ENCODE assay signal across 11 cellular contexts in genomic region chr2:598043-598802, GRCh38.
"Had no signal": no experiment of that assay in that cellular context is flagged by ENCODE, and none has a peak within 500 bp of the region (broad histone marks: within the 10 kb centered on the region; RNA-seq: fewer than 3 reads in every experiment).

No MANE protein-coding gene starts in this region.

- ATAC-seq: activated CD8-positive, alpha-beta T cell treated with anti-CD3 and anti-CD28 coated beads for 36 hours; effector memory CD8-positive, alpha-beta T cell had no signal

- H3K4me1 ChIP-seq: tibial nerve, vagina had no signal

- H3K9me3 ChIP-seq: tibial nerve, vagina had no signal

- H3K27ac ChIP-seq: epithelial cell of prostate, skin epidermis, tibial nerve, vagina, WERI-Rb-1 had no signal

- H3K36me3 ChIP-seq: tibial nerve, vagina, WERI-Rb-1 had no signal

- H3K27me3 ChIP-seq: tibial nerve, vagina had no signal

- DNase-seq: activated CD4-positive, alpha-beta T cell treated with anti-CD3 and anti-CD28 coated beads for 4 hours; activated CD8-positive, alpha-beta T cell treated with anti-CD3 and anti-CD28 coated beads for 36 hours; activated naive CD4-positive, alpha-beta T cell treated with anti-CD3 and anti-CD28 coated beads for 36 hours; effector memory CD8-positive, alpha-beta T cell; hippocampal formation; T1000; WERI-Rb-1 had no signal

- H3K4me3 ChIP-seq: skin epidermis, tibial nerve, vagina had no signal
